ENCODE assay signal across 8 cellular contexts in the genomic region with DNA sequence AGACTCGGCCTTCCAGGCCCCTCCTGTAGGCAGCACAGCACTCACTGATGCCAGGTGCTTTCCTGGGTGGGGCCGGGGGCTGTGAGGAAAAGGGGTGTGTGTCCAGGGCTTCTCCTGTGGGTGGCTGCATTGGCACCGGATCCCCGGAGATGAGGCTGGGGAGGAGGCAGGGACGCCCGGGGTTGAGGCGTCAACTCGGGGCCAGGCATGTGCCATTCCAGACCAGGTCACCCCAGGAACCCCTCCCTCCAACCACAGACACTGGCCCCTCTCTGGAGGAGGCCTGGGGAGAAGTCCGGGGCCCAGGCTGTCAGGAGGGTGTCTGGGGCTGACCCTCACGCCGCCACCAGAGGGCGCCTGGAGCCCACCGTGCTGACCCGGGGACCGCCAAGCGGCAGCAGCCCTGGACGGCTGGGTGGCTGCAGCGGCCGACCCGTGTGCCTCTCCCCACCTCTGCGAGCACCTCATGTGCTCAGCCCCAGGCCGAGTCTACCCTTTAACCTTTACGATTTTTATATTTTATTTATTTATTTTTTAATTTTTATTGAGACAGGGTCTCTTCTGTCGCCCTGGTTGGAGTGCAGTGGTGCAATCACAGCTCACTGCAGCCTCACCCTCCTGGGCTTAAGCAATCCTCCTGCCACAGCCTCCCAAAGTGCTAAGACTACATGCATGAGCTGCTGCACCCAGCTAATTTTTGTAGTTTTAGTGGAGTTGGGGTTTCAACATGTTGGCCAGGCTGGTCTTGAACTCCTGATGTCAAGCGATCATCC. TPM values are rescaled to one million over a fixed set of nuclear protein-coding genes. Genes with fewer than 3 reads are reported as not detected.
DNase-seq lines count a peak whose midpoint lies in the region; ATAC-seq, FAIRE-seq and TF ChIP-seq lines count a peak whose summit lies in the region.

No MANE protein-coding gene starts in this region.

- H3K27me3 Mint-ChIP-seq in effector memory CD8-positive, alpha-beta T cell = peaks cover 23 to 55% of the 10 kb centered on the region in 2 donors

- POLR2A ChIA-PET in A549 (lab: Yijun Ruan, JAX) = interaction anchor here (1.0 to 2.1 kb wide), 4 partner anchors 9 to 16 kb away, joined by 3 to 33 read pairs (median 4); partner anchors contain the start of genes ANTKMT and CCDC78

- peaks cover 2% of the 10 kb centered on the region for H3K36me3 Mint-ChIP-seq in effector memory CD8-positive, alpha-beta T cell (ENCODE audit: insufficient read depth)

- TF ChIP-seq CTCF in A549 (IDR thresholded peaks at IDR 0.05) (peak; percentile 89), GM12875 (IDR thresholded peaks at IDR 0.05; ENCODE audit: borderline replicate concordance, insufficient read depth, low read depth, low read length) (peak; percentile 94)

- DNase-seq in A549 (ENCODE audit: low read depth in 1 of 2, low spot score in 1 of 2) (peak in 1 of 2 experiments; percentile 81), NCI-H82 (lab: John Stamatoyannopoulos, UW) (peak; percentile 81), mesenteric fat pad (ENCODE audit: low spot score) (peak; percentile 94)
- peak in 2 of 3 experiments; percentile 74 to 81 for DNase-seq in activated CD8-positive, alpha-beta memory T cell treated with anti-CD3 and anti-CD28 coated beads for 48 hours (ENCODE audit: low read depth in 2 of 3, low spot score in 2 of 3)
- DNase-seq in effector memory CD8-positive, alpha-beta T cell = peak; percentile 79 to 84 (median 81)
- peak; percentile 61 to 69 for DNase-seq in stimulated activated CD8-positive, alpha-beta memory T cell treated with anti-CD3 and anti-CD28 coated beads, Interleukin-7, amount 100 ng/mL, for 1 hour (ENCODE audit: low read depth in 2 of 2)

- peak; percentile 85 to 86 for TF ChIP-seq RAD21 in A549 (conservative IDR thresholded peaks at IDR 0.05 in 1 of 2, IDR thresholded peaks at IDR 0.05 in 1 of 2)

- CTCF ChIA-PET in A549 (lab: Yijun Ruan, JAX) = interaction anchor here (0.5 to 25.1 kb wide), 27 partner anchors 9 to 387 kb away, joined by 3 to 656 read pairs (median 6); partner anchors contain the start of genes ANTKMT, CCDC78, CHTF18 and CIAO3

- FAIRE-seq in A549 (lab: Jason Lieb, UNC) = no peak

- H3K4me3 ChIP-seq in A549 = no peak overlapping the region
- H3K4me3 ChIP-seq in GM12875 (ENCODE audit: low read depth, low read length) = no peak overlapping the region

- WGBS in A549 (ENCODE audit: missing lambda C conversion rate) = 7% methylated on average over 25 of the region's 25 CpGs

- no peak overlapping the region for H3K27ac Mint-ChIP-seq in effector memory CD8-positive, alpha-beta T cell

- no peak overlapping the region for H3K4me3 Mint-ChIP-seq in effector memory CD8-positive, alpha-beta T cell

- peaks cover 62% of the 10 kb centered on the region for H3K4me1 ChIP-seq in A549

- TF ChIP-seq POLR2A in A549 (IDR thresholded peaks at IDR 0.05; ENCODE audit: low read length) = no peak

- no peaks in the 10 kb centered on the region for H3K9me3 ChIP-seq in A549

- ATAC-seq in A549 = peak; percentile 10 to 63; a peak in 4 of 6 replicates
- ATAC-seq in effector memory CD8-positive, alpha-beta T cell (replicated peaks) = peak; percentile 66
- ATAC-seq in HG03457 (IDR thresholded peaks at IDR 0.05; ENCODE audit: unreplicated experiment) = no peak

- no peaks in the 10 kb centered on the region for H3K9me3 Mint-ChIP-seq in effector memory CD8-positive, alpha-beta T cell

- no peak for TF ChIP-seq EP300 in A549 (IDR thresholded peaks at IDR 0.05)

- peaks cover 4 to 7% of the 10 kb centered on the region in 2 donors for H3K4me1 Mint-ChIP-seq in effector memory CD8-positive, alpha-beta T cell (ENCODE audit: low read depth in 2 of 2)

- peak overlapping the region; percentile 86 to 99 for H3K27ac ChIP-seq in A549

- peak overlapping the region; percentile 70 for H3K4me2 ChIP-seq in A549

TF ChIP-seq in A549, 52 proteins besides CTCF, POLR2A, EP300 and RAD21 (continues in another document):
- 0 out of 2 replicates have a peak, but pooled peaks have one; percentile 48 for TF ChIP-seq MAZ (IDR thresholded peaks at IDR 0.05; ENCODE audit: borderline replicate concordance, low read depth, low read length)
- no peak for TF ChIP-seq CBX2 (IDR thresholded peaks at IDR 0.05; ENCODE audit: borderline replicate concordance, low read depth)
- TF ChIP-seq NPAS2 (CRISPR knock-in tag; IDR thresholded peaks at IDR 0.05; ENCODE audit: borderline replicate concordance) = no peak
- TF ChIP-seq, protein P1, sequence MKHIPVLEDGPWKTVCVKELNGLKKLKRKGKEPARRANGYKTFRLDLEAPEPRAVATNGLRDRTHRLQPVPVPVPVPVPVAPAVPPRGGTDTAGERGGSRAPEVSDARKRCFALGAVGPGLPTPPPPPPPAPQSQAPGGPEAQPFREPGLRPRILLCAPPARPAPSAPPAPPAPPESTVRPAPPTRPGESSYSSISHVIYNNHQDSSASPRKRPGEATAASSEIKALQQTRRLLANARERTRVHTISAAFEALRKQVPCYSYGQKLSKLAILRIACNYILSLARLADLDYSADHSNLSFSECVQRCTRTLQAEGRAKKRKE (CRISPR knock-in tag; IDR thresholded peaks at IDR 0.05; ENCODE audit: low read depth) = no peak
- TF ChIP-seq PHF8 (IDR thresholded peaks at IDR 0.05; ENCODE audit: borderline replicate concordance, low read depth) = no peak
- TF ChIP-seq, protein P2, sequence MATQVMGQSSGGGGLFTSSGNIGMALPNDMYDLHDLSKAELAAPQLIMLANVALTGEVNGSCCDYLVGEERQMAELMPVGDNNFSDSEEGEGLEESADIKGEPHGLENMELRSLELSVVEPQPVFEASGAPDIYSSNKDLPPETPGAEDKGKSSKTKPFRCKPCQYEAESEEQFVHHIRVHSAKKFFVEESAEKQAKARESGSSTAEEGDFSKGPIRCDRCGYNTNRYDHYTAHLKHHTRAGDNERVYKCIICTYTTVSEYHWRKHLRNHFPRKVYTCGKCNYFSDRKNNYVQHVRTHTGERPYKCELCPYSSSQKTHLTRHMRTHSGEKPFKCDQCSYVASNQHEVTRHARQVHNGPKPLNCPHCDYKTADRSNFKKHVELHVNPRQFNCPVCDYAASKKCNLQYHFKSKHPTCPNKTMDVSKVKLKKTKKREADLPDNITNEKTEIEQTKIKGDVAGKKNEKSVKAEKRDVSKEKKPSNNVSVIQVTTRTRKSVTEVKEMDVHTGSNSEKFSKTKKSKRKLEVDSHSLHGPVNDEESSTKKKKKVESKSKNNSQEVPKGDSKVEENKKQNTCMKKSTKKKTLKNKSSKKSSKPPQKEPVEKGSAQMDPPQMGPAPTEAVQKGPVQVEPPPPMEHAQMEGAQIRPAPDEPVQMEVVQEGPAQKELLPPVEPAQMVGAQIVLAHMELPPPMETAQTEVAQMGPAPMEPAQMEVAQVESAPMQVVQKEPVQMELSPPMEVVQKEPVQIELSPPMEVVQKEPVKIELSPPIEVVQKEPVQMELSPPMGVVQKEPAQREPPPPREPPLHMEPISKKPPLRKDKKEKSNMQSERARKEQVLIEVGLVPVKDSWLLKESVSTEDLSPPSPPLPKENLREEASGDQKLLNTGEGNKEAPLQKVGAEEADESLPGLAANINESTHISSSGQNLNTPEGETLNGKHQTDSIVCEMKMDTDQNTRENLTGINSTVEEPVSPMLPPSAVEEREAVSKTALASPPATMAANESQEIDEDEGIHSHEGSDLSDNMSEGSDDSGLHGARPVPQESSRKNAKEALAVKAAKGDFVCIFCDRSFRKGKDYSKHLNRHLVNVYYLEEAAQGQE (IDR thresholded peaks at IDR 0.05) = no peak
- TF ChIP-seq, protein P3, sequence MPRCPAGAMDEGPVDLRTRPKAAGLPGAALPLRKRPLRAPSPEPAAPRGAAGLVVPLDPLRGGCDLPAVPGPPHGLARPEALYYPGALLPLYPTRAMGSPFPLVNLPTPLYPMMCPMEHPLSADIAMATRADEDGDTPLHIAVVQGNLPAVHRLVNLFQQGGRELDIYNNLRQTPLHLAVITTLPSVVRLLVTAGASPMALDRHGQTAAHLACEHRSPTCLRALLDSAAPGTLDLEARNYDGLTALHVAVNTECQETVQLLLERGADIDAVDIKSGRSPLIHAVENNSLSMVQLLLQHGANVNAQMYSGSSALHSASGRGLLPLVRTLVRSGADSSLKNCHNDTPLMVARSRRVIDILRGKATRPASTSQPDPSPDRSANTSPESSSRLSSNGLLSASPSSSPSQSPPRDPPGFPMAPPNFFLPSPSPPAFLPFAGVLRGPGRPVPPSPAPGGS (IDR thresholded peaks at IDR 0.05) = no peak

RNA-seq across cellular contexts. Expression of gene METRN, which starts 3.2 kb away (rescaled TPM):
- polyA plus RNA-seq in A549 (2011; rRNA removed) (33.8 and 41.0 TPM in 2 replicates), A549 (2017; fragmentation: RNase III; extraction: RNeasy Plus Mini Kit Qiagen cat#74134 plus additional on column Dnase treatment) (72.7 to 82.2 TPM (median 81.0 TPM) in 3 replicates)
- 128 and 228 TPM in 2 replicates for polyA plus RNA-seq in A549 (2012; cell fraction: cytosol; rRNA removed)
- polyA plus RNA-seq in A549 (2012; cell fraction: nucleus; rRNA removed) = 107 and 207 TPM in 2 replicates
- 16.9 and 19.6 TPM in 2 replicates for polyA minus RNA-seq in A549 (2011; rRNA and poly(A)+ RNA removed)
- total RNA-seq in mesenteric fat pad = 30.3 TPM

RNA-seq across cellular contexts. Expression of gene FBXL16, which starts 6.1 kb away (rescaled TPM):
- polyA plus RNA-seq in A549 (2011; rRNA removed) (0.53 and 0.54 TPM in 2 replicates), A549 (2017; fragmentation: RNase III; extraction: RNeasy Plus Mini Kit Qiagen cat#74134 plus additional on column Dnase treatment) (1.1 to 1.4 TPM (median 1.2 TPM) in 3 replicates)
- polyA plus RNA-seq in A549 (2012; cell fraction: cytosol; rRNA removed) = 1.1 and 2.4 TPM in 2 replicates
- 2.4 and 4.1 TPM in 2 replicates for polyA plus RNA-seq in A549 (2012; cell fraction: nucleus; rRNA removed)
- polyA minus RNA-seq in A549 (2011; rRNA and poly(A)+ RNA removed) = 0.21 and 0.29 TPM in 2 replicates
- total RNA-seq in mesenteric fat pad = not detected

RNA-seq across cellular contexts. Expression of gene ANTKMT, which starts 9.2 kb away (rescaled TPM):
- 10.9 and 11.9 TPM in 2 replicates for polyA plus RNA-seq in A549 (2011; rRNA removed)
- polyA plus RNA-seq in A549 (2012; cell fraction: cytosol; rRNA removed) = 79.6 and 99.7 TPM in 2 replicates
- polyA plus RNA-seq in A549 (2012; cell fraction: nucleus; rRNA removed) = 161 and 226 TPM in 2 replicates
- 49.2 to 55.8 TPM (median 55.2 TPM) in 3 replicates for polyA plus RNA-seq in A549 (2017; fragmentation: RNase III; extraction: RNeasy Plus Mini Kit Qiagen cat#74134 plus additional on column Dnase treatment)
- polyA minus RNA-seq in A549 (2011; rRNA and poly(A)+ RNA removed) = 2.6 and 3.7 TPM in 2 replicates
- 30.9 TPM for total RNA-seq in mesenteric fat pad

RNA-seq across cellular contexts. Expression of gene CCDC78, which starts 14.5 kb away (rescaled TPM):
- polyA plus RNA-seq in A549 (2011; rRNA removed) = 1.1 and 1.7 TPM in 2 replicates
- polyA plus RNA-seq in A549 (2012; cell fraction: cytosol; rRNA removed) = 7.3 and 9.7 TPM in 2 replicates
- polyA plus RNA-seq in A549 (2012; cell fraction: nucleus; rRNA removed) = 72.7 and 90.6 TPM in 2 replicates
- 4.7 to 5.9 TPM (median 5.6 TPM) in 3 replicates for polyA plus RNA-seq in A549 (2017; fragmentation: RNase III; extraction: RNeasy Plus Mini Kit Qiagen cat#74134 plus additional on column Dnase treatment)
- 0.49 and 0.74 TPM in 2 replicates for polyA minus RNA-seq in A549 (2011; rRNA and poly(A)+ RNA removed)
- total RNA-seq in mesenteric fat pad = 1.0 TPM

RNA-seq across cellular contexts. Expression of gene HAGHL, which starts 15.2 kb away (rescaled TPM):
- 3.5 and 4.4 TPM in 2 replicates for polyA plus RNA-seq in A549 (2011; rRNA removed)
- 32.0 and 35.0 TPM in 2 replicates for polyA plus RNA-seq in A549 (2012; cell fraction: cytosol; rRNA removed)
- polyA plus RNA-seq in A549 (2012; cell fraction: nucleus; rRNA removed) = 62.2 and 86.3 TPM in 2 replicates
- polyA plus RNA-seq in A549 (2017; fragmentation: RNase III; extraction: RNeasy Plus Mini Kit Qiagen cat#74134 plus additional on column Dnase treatment) = 21.4 to 22.0 TPM (median 21.7 TPM) in 3 replicates
- polyA minus RNA-seq in A549 (2011; rRNA and poly(A)+ RNA removed) = 2.0 and 2.6 TPM in 2 replicates
- total RNA-seq in mesenteric fat pad = 7.4 TPM
